9 cellular contexts compared by ENCODE assay signal in genomic region chr1:155982106-155982505, GRCh38. TPM values are rescaled to one million over a fixed set of nuclear protein-coding genes. Genes with fewer than 3 reads are reported as not detected.
A peak's percentile ranks its signal among the peaks of the same experiment; 100 is the strongest.
DNase-seq lines count a peak whose midpoint lies in the region; ATAC-seq and TF ChIP-seq lines count a peak whose summit lies in the region.
"Had no signal": no experiment of that assay in that cellular context is flagged by ENCODE, and none has a peak within 500 bp of the region (broad histone marks: within the 10 kb centered on the region; RNA-seq: fewer than 3 reads in every experiment).

No MANE protein-coding gene starts in this region.

- TF ChIP-seq CTCF in left ventricle myocardium inferior (IDR thresholded peaks at IDR 0.05; ENCODE audit: borderline replicate concordance) (no peak), lung (IDR thresholded peaks at IDR 0.05; ENCODE audit: control extremely low read depth, extremely low read depth) (no peak), upper lobe of right lung (IDR thresholded peaks at IDR 0.05) (no peak)

- H3K9me3 ChIP-seq in left ventricle myocardium inferior (replicated peaks) (no peaks in the 10 kb centered on the region), adipocyte (ENCODE audit: control insufficient read depth, low read length) (no peaks in the 10 kb centered on the region), lung (ENCODE audit: control insufficient read depth in 2 of 2, insufficient read depth in 1 of 2, low read length in 1 of 2) (no peaks in the 10 kb centered on the region), upper lobe of right lung (no peaks in the 10 kb centered on the region)

- intact Hi-C loops in left ventricle myocardium inferior (cut with micrococcal nuclease), result no loop called here
- intact Hi-C loops in cardiac septum (cut with DNase I), result no loop called here
- intact Hi-C loops in upper lobe of right lung (cut with DNase I), result no loop called here

- H3K9ac ChIP-seq in adipocyte (ENCODE audit: low read length), result peak overlapping the region; percentile 97

- H3K27me3 ChIP-seq in left ventricle myocardium inferior (ENCODE audit: low read depth), result no peaks in the 10 kb centered on the region
- no peaks in the 10 kb centered on the region for H3K27me3 ChIP-seq in adipocyte (replicated peaks; ENCODE audit: control insufficient read depth, insufficient read depth, low read length)
- no peaks in the 10 kb centered on the region for H3K27me3 ChIP-seq in lung (ENCODE audit: control insufficient read depth, insufficient read depth)
- no peaks in the 10 kb centered on the region for H3K27me3 ChIP-seq in upper lobe of right lung

- H3K4me1 ChIP-seq in left ventricle myocardium inferior, result peaks cover 78% of the 10 kb centered on the region
- peaks cover 58% of the 10 kb centered on the region for H3K4me1 ChIP-seq in adipocyte (ENCODE audit: control insufficient read depth, insufficient read depth, low read length)
- H3K4me1 ChIP-seq in lung (ENCODE audit: control insufficient read depth in 2 of 2, insufficient read depth in 2 of 2, low read length in 2 of 2), result peaks cover 11 to 23% of the 10 kb centered on the region in 2 donors
- peaks cover 54% of the 10 kb centered on the region for H3K4me1 ChIP-seq in upper lobe of right lung

- H3K4me3 ChIP-seq in left ventricle myocardium inferior, result peak overlapping the region; percentile 77
- peak overlapping the region; percentile 88 for H3K4me3 ChIP-seq in adipocyte (ENCODE audit: low read length)
- no peak overlapping the region for H3K4me3 ChIP-seq in lung
- H3K4me3 ChIP-seq in upper lobe of right lung, result no peak overlapping the region

- H3K36me3 ChIP-seq in left ventricle myocardium inferior (no peaks in the 10 kb centered on the region), adipocyte (ENCODE audit: control insufficient read depth, insufficient read depth, low read length, severe bottlenecking) (no peaks in the 10 kb centered on the region), lung (ENCODE audit: control insufficient read depth in 2 of 2, insufficient read depth in 2 of 2, low read length in 2 of 2) (peaks cover 0 to 3% of the 10 kb centered on the region in 2 donors), upper lobe of right lung (no peaks in the 10 kb centered on the region)

- ATAC-seq in lung (ENCODE audit: insufficient read depth, low FRiP score) (no peak), upper lobe of right lung (no peak)

- DNase-seq in left ventricle myocardium inferior, result no peak
- no peak for DNase-seq in cardiac septum (ENCODE audit: low spot score)
- no peak for DNase-seq in adipocyte (ENCODE audit: low read depth)
- DNase-seq in lung (ENCODE audit: low spot score), result no peak
- DNase-seq in upper lobe of right lung, result no peak
- DNase-seq in NK-92 (lab: John Stamatoyannopoulos, UW; ENCODE audit: unreplicated experiment), result no peak
- DNase-seq in GOT3 (lab: John Stamatoyannopoulos, UW), result no peak
- no peak for DNase-seq in NCI-H2081 (lab: John Stamatoyannopoulos, UW)

- WGBS in lung, 2 donors, result 66 to 72% methylated on average over 7 of the region's 7 CpGs

- H3K27ac ChIP-seq in left ventricle myocardium inferior (replicated peaks) (peak overlapping the region; percentile 99), lung (ENCODE audit: low read depth in 1 of 2, low read length in 1 of 2) (peak overlapping the region; percentile 43 to 84), upper lobe of right lung (peak overlapping the region; percentile 93)

RNA-seq across cellular contexts. Expression of gene ARHGEF2, which starts 3.8 kb away (rescaled TPM):
- total RNA-seq in left ventricle myocardium inferior (69.3 TPM), cardiac septum (95.9 TPM), lung (100 to 1,000 TPM; 148 to 289 TPM), upper lobe of right lung (220 TPM)
- 10 to 100 TPM; 72.0 to 91.4 TPM for polyA plus RNA-seq in lung

RNA-seq across cellular contexts. Expression of gene SSR2, which starts 38.6 kb away (rescaled TPM):
- 77.6 TPM for total RNA-seq in left ventricle myocardium inferior
- 81.2 TPM for total RNA-seq in cardiac septum
- 100 to 1,000 TPM; 281 to 289 TPM for total RNA-seq in lung
- polyA plus RNA-seq in lung, result 100 to 1,000 TPM; 294 to 467 TPM
- 231 TPM for total RNA-seq in upper lobe of right lung

RNA-seq across cellular contexts. Expression of gene RXFP4, which starts 40.7 kb away (rescaled TPM):
- not detected for total RNA-seq in left ventricle myocardium inferior
- not detected for total RNA-seq in cardiac septum
- total RNA-seq in lung, result not detected
- under 1 TPM; 0.05 to 0.20 TPM for polyA plus RNA-seq in lung
- not detected for total RNA-seq in upper lobe of right lung
- total RNA-seq: mononuclear cell had no signal

RNA-seq across cellular contexts. Expression of gene KHDC4, which starts 47.9 kb away (rescaled TPM):
- total RNA-seq in left ventricle myocardium inferior (21.2 TPM), cardiac septum (26.8 TPM), lung (10 to 100 TPM; 35.0 to 63.1 TPM), upper lobe of right lung (40.1 TPM)
- polyA plus RNA-seq in lung, result 10 to 100 TPM; 15.4 to 34.2 TPM

Comparison
In these comparisons a context has a peak if more than half of its experiments do, and no peak if none do; other contexts are left out.
1. H3K4me3 ChIP-seq: peak in left ventricle myocardium inferior (single experiment) and adipocyte (single experiment); none in lung (single experiment) and upper lobe of right lung (single experiment).
2. Peak in every context shown above with its lines, with median percentiles within 50 percentile points of each other: H3K27ac ChIP-seq.